ENCODE assay signal across 11 cellular contexts in the genomic region with DNA sequence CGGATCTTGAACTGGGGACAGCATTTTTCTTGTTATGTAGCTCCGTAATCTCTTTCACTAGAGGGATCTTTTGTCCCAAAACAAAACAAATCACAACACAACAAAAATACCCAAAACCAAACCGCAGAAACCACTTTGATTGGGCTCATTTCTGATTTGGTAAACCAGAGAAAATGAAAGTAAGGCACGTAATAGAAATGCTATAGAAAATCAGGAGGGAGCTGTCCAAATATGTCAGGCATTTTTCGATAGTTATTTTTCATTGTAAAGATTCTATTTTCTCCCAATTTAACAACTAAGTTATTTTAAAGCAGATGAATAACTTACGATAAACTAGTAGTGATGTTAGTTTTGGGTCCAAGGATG. TPM values are rescaled to one million over a fixed set of nuclear protein-coding genes. Genes with fewer than 3 reads are reported as not detected.
A peak's percentile ranks its signal among the peaks of the same experiment; 100 is the strongest.
DNase-seq lines count a peak whose midpoint lies in the region; ATAC-seq and TF ChIP-seq lines count a peak whose summit lies in the region.
"Had no signal": no experiment of that assay in that cellular context is flagged by ENCODE, and none has a peak within 500 bp of the region (broad histone marks: within the 10 kb centered on the region; RNA-seq: fewer than 3 reads in every experiment).

No MANE protein-coding gene starts in this region.

- no peak overlapping the region for H4K91ac ChIP-seq in IMR-90 (ENCODE audit: insufficient read depth, low read depth, low read length)

- H3K23ac ChIP-seq in IMR-90 (ENCODE audit: low read depth, low read length) = no peak overlapping the region

- H3K27ac ChIP-seq in AG04450 (ENCODE audit: low read depth, low read length) = no peak overlapping the region
- no peak overlapping the region for H3K27ac ChIP-seq in IMR-90 (ENCODE audit: insufficient read depth, low read length)
- no peak overlapping the region for H3K27ac ChIP-seq in colonic mucosa
- H3K27ac ChIP-seq in naive thymus-derived CD4-positive, alpha-beta T cell (ENCODE audit: low read depth, low read length) = no peak overlapping the region

- no peak overlapping the region for H3K27ac Mint-ChIP-seq in naive thymus-derived CD4-positive, alpha-beta T cell
- H3K27ac Mint-ChIP-seq: memory B cell had no signal

- H3K4me3 Mint-ChIP-seq in naive thymus-derived CD4-positive, alpha-beta T cell = peak overlapping the region; percentile 62 to 86 (median 79)
- H3K4me3 Mint-ChIP-seq: memory B cell had no signal

- no peaks in the 10 kb centered on the region for H3K9me1 ChIP-seq in IMR-90 (ENCODE audit: insufficient read depth, low read length)

- DNase-seq in AG04450 (ENCODE audit: low read depth, low spot score) (no peak), IMR-90 (peak; percentile 22), colonic mucosa (no peak), NCI-H1417 treated with DMSO at 0.1 percent for 48 hours (lab: John Stamatoyannopoulos, UW) (no peak), NCI-H524 treated with DMSO at 0.1 percent for 48 hours (lab: John Stamatoyannopoulos, UW) (no peak), ureter (ENCODE audit: low spot score) (no peak)
- DNase-seq in naive thymus-derived CD4-positive, alpha-beta T cell = no peak

- no peak for TF ChIP-seq POLR2A in IMR-90 (IDR thresholded peaks at IDR 0.05; ENCODE audit: low read depth, low read length)

- no TSS peak for BruUV-seq in IMR-90 (replicated peaks; lab: Mats Ljungman, UMichigan)

- no peak overlapping the region for H3K18ac ChIP-seq in IMR-90 (ENCODE audit: low read depth, low read length)

- H2AFZ ChIP-seq in IMR-90 (replicated peaks; ENCODE audit: low read length, poor library complexity) = no peak overlapping the region

- H3K4me3 ChIP-seq in AG04450 (ENCODE audit: low read depth, low read length) (peak overlapping the region; percentile 70), IMR-90 (ENCODE audit: insufficient read depth, low read depth, low read length) (peak overlapping the region; percentile 68), colonic mucosa (peak overlapping the region; percentile 78)
- H3K4me3 ChIP-seq in naive thymus-derived CD4-positive, alpha-beta T cell (ENCODE audit: low read length) = no peak overlapping the region

- H3K56ac ChIP-seq in IMR-90 (ENCODE audit: extremely low read depth, insufficient read depth, low read length) = no peak overlapping the region

- H2BK20ac ChIP-seq in IMR-90 (ENCODE audit: low read depth, low read length) = no peak overlapping the region

- no peak overlapping the region for H3K14ac ChIP-seq in IMR-90 (replicated peaks; ENCODE audit: low read depth, low read length)

- TF ChIP-seq RAD21 in IMR-90 (IDR thresholded peaks at IDR 0.05; ENCODE audit: low read length) = no peak

- dilution Hi-C loops in IMR-90 (cut with HindIII; ENCODE audit: low sequenced_read_pairs, unreplicated experiment) = no loop called here

- no peak overlapping the region for H2AK9ac ChIP-seq in IMR-90 (replicated peaks; ENCODE audit: low read depth, low read length, poor library complexity)

- no peak overlapping the region for H2AK5ac ChIP-seq in IMR-90 (ENCODE audit: low read depth, low read length)

- peaks cover 11 to 29% (median 15%) of the 10 kb centered on the region in 7 donors for H3K4me1 Mint-ChIP-seq in naive thymus-derived CD4-positive, alpha-beta T cell

- no peak overlapping the region for H4K5ac ChIP-seq in IMR-90 (ENCODE audit: low read depth, low read length)

- H2BK120ac ChIP-seq in IMR-90 (ENCODE audit: low read depth, low read length) = no peak overlapping the region

- no peak overlapping the region for H2BK15ac ChIP-seq in IMR-90 (ENCODE audit: low read depth, low read length)

- H3K79me1 ChIP-seq in IMR-90 (ENCODE audit: low read depth in 1 of 2, low read length in 2 of 2) = no peaks in the 10 kb centered on the region

- peaks cover 32 to 56% (median 48%) of the 10 kb centered on the region in 5 donors for H3K27me3 Mint-ChIP-seq in naive thymus-derived CD4-positive, alpha-beta T cell

- no peaks in the 10 kb centered on the region for H3K36me3 ChIP-seq in IMR-90 (ENCODE audit: control insufficient read depth, insufficient read depth, low read length)
- no peaks in the 10 kb centered on the region for H3K36me3 ChIP-seq in colonic mucosa
- H3K36me3 ChIP-seq in naive thymus-derived CD4-positive, alpha-beta T cell (ENCODE audit: control insufficient read depth in 2 of 3, insufficient read depth in 3 of 3, low read length in 3 of 3) = no peaks in the 10 kb centered on the region

- ATAC-seq in IMR-90 (ENCODE audit: low read depth) = no peak
- no peak for ATAC-seq in naive thymus-derived CD4-positive, alpha-beta T cell
- ATAC-seq in HG02981 (IDR thresholded peaks at IDR 0.05; ENCODE audit: unreplicated experiment) = no peak
- ATAC-seq: activated CD4-positive, CD25-positive, alpha-beta regulatory T cell treated with anti-CD3 and anti-CD28 coated beads, Interleukin-2, amount 50 U/mL, for 24 hours had no signal

- in situ Hi-C loops in IMR-90 (cut with MboI; ENCODE audit: low sequenced_read_pairs) = loop anchor here (25.0 kb wide), 1 partner anchor 818 kb away; no protein-coding TSS in a partner anchor

- no peak overlapping the region for H4K8ac ChIP-seq in IMR-90 (ENCODE audit: low read depth in 2 of 2, low read length in 2 of 2)

- POLR2A ChIA-PET in AG04450 (lab: Yijun Ruan, JAX) = interaction anchor here (1.2 kb wide), 1 partner anchor 800 kb away, joined by 4 read pairs; a partner anchor contains a TSS
- POLR2A ChIA-PET in IMR-90 (lab: Charles Lee; ENCODE audit: unreplicated experiment) = no interaction called here
- POLR2A ChIA-PET in naive thymus-derived CD4-positive, alpha-beta T cell (lab: Charles Lee) = no interaction called here

- no peak overlapping the region for H2BK5ac ChIP-seq in IMR-90 (ENCODE audit: low read depth, low read length, poor library complexity, severe bottlenecking)

- no peaks in the 10 kb centered on the region for H4K20me1 ChIP-seq in IMR-90 (ENCODE audit: insufficient read depth, low read length)

- TF ChIP-seq CTCF in AG04450 (IDR thresholded peaks at IDR 0.05; ENCODE audit: low read depth, low read length) = no peak
- no peak for TF ChIP-seq CTCF in IMR-90 (conservative IDR thresholded peaks at IDR 0.05; ENCODE audit: low read depth, low read length)
- TF ChIP-seq CTCF in colonic mucosa (IDR thresholded peaks at IDR 0.05) = no peak

- H3K9me3 Mint-ChIP-seq in naive thymus-derived CD4-positive, alpha-beta T cell = peaks cover 0 to 6% (median 0%) of the 10 kb centered on the region in 11 donors
- H3K9me3 Mint-ChIP-seq: memory B cell had no signal

- intact Hi-C loops in IMR-90 (cut with micrococcal nuclease) (loop anchor here (5.0 to 10.0 kb wide), 5 partner anchors 240 to 823 kb away; no protein-coding TSS in a partner anchor), colonic mucosa (cut with DNase I) (no loop called here)
- intact Hi-C loops in naive thymus-derived CD4-positive, alpha-beta T cell (cut with micrococcal nuclease) = loop anchor here in 1 of 2 donors (10.0 kb wide), 2 partner anchors 820 to 1160 kb away; a partner anchor contains a TSS

- H3K27me3 ChIP-seq in AG04450 (ENCODE audit: control insufficient read depth, insufficient read depth, low read length) = no peaks in the 10 kb centered on the region
- no peaks in the 10 kb centered on the region for H3K27me3 ChIP-seq in IMR-90 (ENCODE audit: control insufficient read depth, insufficient read depth, low read length)
- H3K27me3 ChIP-seq in colonic mucosa = peaks cover 5% of the 10 kb centered on the region
- peaks cover 0 to 6% of the 10 kb centered on the region in 2 donors for H3K27me3 ChIP-seq in naive thymus-derived CD4-positive, alpha-beta T cell (ENCODE audit: control insufficient read depth in 2 of 2, insufficient read depth in 2 of 2, low read length in 2 of 2)

- H3K9ac ChIP-seq in IMR-90 (ENCODE audit: low read depth, low read length) (no peak overlapping the region), colonic mucosa (ENCODE audit: low read depth in 2 of 2, low read length in 2 of 2) (peak overlapping the region in 1 of 2 donors; percentile 13)

- WGBS in IMR-90 (ENCODE audit: extremely low coverage in 2 of 2, insufficient read length in 1 of 2), 2 experiments = no CpG with 5 or more reads among the region's 6 CpGs

- CTCF ChIA-PET in AG04450 (lab: Charles Lee) (interaction anchor here (0.7 to 1.4 kb wide), 4 partner anchors 166 to 824 kb away, joined by 3 to 6 read pairs (median 4); no protein-coding TSS in a partner anchor), IMR-90 (lab: Yijun Ruan, JAX) (interaction anchor here (0.8 to 1.4 kb wide), 2 partner anchors 8 to 825 kb away, joined by 3 to 6 read pairs; no protein-coding TSS in a partner anchor)
- CTCF ChIA-PET in naive thymus-derived CD4-positive, alpha-beta T cell (lab: Charles Lee) = no interaction called here

- H3K4ac ChIP-seq in IMR-90 (ENCODE audit: low read depth, low read length) = no peak overlapping the region

- peaks cover 0 to 5% (median 0%) of the 10 kb centered on the region in 5 donors for H3K36me3 Mint-ChIP-seq in naive thymus-derived CD4-positive, alpha-beta T cell

- H3K4me2 ChIP-seq in IMR-90 (ENCODE audit: low read depth, low read length) = peak overlapping the region; percentile 88

- H3K9me3 ChIP-seq in AG04450 (ENCODE audit: control insufficient read depth, insufficient read depth, low read length) (no peaks in the 10 kb centered on the region; the same call in 1 of the 2 replicates), IMR-90 (ENCODE audit: control insufficient read depth, insufficient read depth, low read length) (no peaks in the 10 kb centered on the region), colonic mucosa (no peaks in the 10 kb centered on the region)
- no peaks in the 10 kb centered on the region for H3K9me3 ChIP-seq in naive thymus-derived CD4-positive, alpha-beta T cell (ENCODE audit: control insufficient read depth in 2 of 3, low read length in 3 of 3)

- no peaks in the 10 kb centered on the region; the same call in 1 of the 2 replicates for H3K4me1 ChIP-seq in IMR-90 (ENCODE audit: control insufficient read depth, insufficient read depth, low read length)
- H3K4me1 ChIP-seq in colonic mucosa = no peaks in the 10 kb centered on the region
- peaks cover 0 to 7% of the 10 kb centered on the region in 2 donors for H3K4me1 ChIP-seq in naive thymus-derived CD4-positive, alpha-beta T cell (ENCODE audit: control insufficient read depth in 2 of 2, insufficient read depth in 2 of 2, low read length in 2 of 2)

TF ChIP-seq in IMR-90, 13 proteins besides CTCF, POLR2A, EP300 and RAD21 (continues in another document):
- TF ChIP-seq CEBPB (IDR thresholded peaks at IDR 0.05; ENCODE audit: low read depth, low read length) = no peak
- no peak for TF ChIP-seq NFE2L2 (IDR thresholded peaks at IDR 0.05; ENCODE audit: low read depth, low read length)
- no peak for TF ChIP-seq BHLHE40 (IDR thresholded peaks at IDR 0.05; ENCODE audit: low read depth, low read length)

RNA-seq across cellular contexts. Expression of a gene that starts 2.0 kb away (rescaled TPM):
- polyA plus RNA-seq in AG04450 (2011; rRNA removed) (0.38 and 0.62 TPM in 2 replicates), IMR-90 (2012; rRNA removed) (0.19 and 0.24 TPM in 2 replicates)
- 1.1 and 1.4 TPM in 2 replicates for polyA minus RNA-seq in AG04450 (2011; rRNA and poly(A)+ RNA removed)
- total RNA-seq in IMR-90 (2012; rRNA removed) (0.83 and 0.90 TPM in 2 replicates), colonic mucosa (10 to 100 TPM; 10.5 to 19.2 TPM), ureter (0.36 TPM)
- 0.03 and 0.08 TPM in 2 replicates for polyA plus RNA-seq in IMR-90 (2012; cell fraction: cytosol; rRNA removed)
- polyA plus RNA-seq in IMR-90 (2012; cell fraction: nucleus; rRNA removed; ENCODE audit: low replicate concordance) = 0.02 and 0.31 TPM in 2 replicates
- not detected for total RNA-seq in naive thymus-derived CD4-positive, alpha-beta T cell
- polyA plus RNA-seq in naive thymus-derived CD4-positive, alpha-beta T cell = not detected
- total RNA-seq: HT-29 had no signal
